ENCODE assay signal across 29 cellular contexts in the genomic region with DNA sequence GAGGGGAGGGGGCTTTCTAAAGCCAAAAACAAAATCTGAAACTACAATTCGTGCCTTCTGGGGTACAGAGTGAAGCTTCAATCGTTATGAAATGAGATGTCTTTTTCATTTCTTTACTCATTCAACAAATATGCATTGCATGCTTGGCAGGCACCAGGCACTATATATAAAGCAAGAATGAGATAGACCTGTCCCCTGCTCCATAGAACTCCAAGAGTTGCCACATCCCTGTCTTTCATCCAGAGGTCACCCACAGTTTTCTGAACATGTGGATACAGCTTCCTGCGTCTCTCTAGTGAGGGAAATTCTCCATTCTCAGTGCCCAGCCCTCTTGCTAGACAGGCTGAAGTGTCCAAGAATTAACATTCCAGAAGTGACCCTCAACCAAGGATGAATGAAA.
A peak's percentile ranks its signal among the peaks of the same experiment; 100 is the strongest.
DNase-seq lines count a peak whose midpoint lies in the region; TF ChIP-seq lines count a peak whose summit lies in the region.
"Had no signal": no experiment of that assay in that cellular context is flagged by ENCODE, and none has a peak within 500 bp of the region (broad histone marks: within the 10 kb centered on the region; RNA-seq: fewer than 3 reads in every experiment).

No MANE protein-coding gene starts in this region.

- H3K36me3 Mint-ChIP-seq in MCF 10A (ENCODE audit: insufficient read depth, unreplicated experiment): no peaks in the 10 kb centered on the region
- H3K36me3 Mint-ChIP-seq: activated naive CD8-positive, alpha-beta T cell treated with anti-CD3 and anti-CD28 coated beads, Interleukin-2, amount 10 ng/mL, durations not matched to agents 7 days and 5 days; CD8-positive, alpha-beta T cell; mesothelial cell of epicardium; naive B cell; type B pancreatic cell had no signal

- intact Hi-C loops in MCF 10A (cut with micrococcal nuclease) (no loop called here), breast epithelium (cut with DNase I; ENCODE audit: low total_unique reads) (no loop called here)

- H3K4me2 ChIP-seq in GM23248 (ENCODE audit: unreplicated experiment): no peak overlapping the region

- H3K4me1 ChIP-seq in breast epithelium (no peaks in the 10 kb centered on the region), GM23248 (ENCODE audit: insufficient read depth) (peaks cover 7% of the 10 kb centered on the region)
- H3K4me1 ChIP-seq: BE2C, gastroesophageal sphincter, left lung, prostate gland had no signal

- H3K9me3 ChIP-seq in breast epithelium: no peaks in the 10 kb centered on the region
- H3K9me3 ChIP-seq in GM23248 (ENCODE audit: low read depth): no peaks in the 10 kb centered on the region
- H3K9me3 ChIP-seq: BE2C, gastroesophageal sphincter, left lung, neutrophil, prostate gland had no signal

- H3K36me3 ChIP-seq in breast epithelium (no peaks in the 10 kb centered on the region), GM23248 (ENCODE audit: low read depth) (no peaks in the 10 kb centered on the region)
- H3K36me3 ChIP-seq: BE2C, gastroesophageal sphincter, left lung, neutrophil, prostate gland had no signal

- no peak overlapping the region for H2AFZ ChIP-seq in GM23248

- DNase-seq in MCF 10A (ENCODE audit: unreplicated experiment) (peak; percentile 34), breast epithelium (ENCODE audit: low spot score in 2 of 2) (no peak), GM23248 (peak; percentile 9), amniotic epithelial cell (ENCODE audit: low read depth) (peak; percentile 1), hepatic stellate cell (ENCODE audit: low spot score) (peak; percentile 2), NCI-H1436 treated with DMSO at 0.1 percent for 48 hours (lab: John Stamatoyannopoulos, UW) (no peak), MV-4-11 (lab: John Stamatoyannopoulos, UW) (no peak), GM13977 (ENCODE audit: low spot score) (no peak)
- DNase-seq: ACHN; activated gamma-delta T cell; activated naive CD8-positive, alpha-beta T cell treated with anti-CD3 and anti-CD28 coated beads, Interleukin-2, amount 10 ng/mL, durations not matched to agents 7 days and 5 days; activated T-cell treated with anti-CD3 and anti-CD28 coated beads, Interleukin-2, amount 50 U/mL, for 4 hours; BE2C; CD8-positive, alpha-beta T cell; HCEC 1CT; KG1; left lung; naive B cell; NCI-H146; NCI-H2107; NCI-H524 treated with DMSO at 0.1 percent for 48 hours; stimulated activated CD4-positive, alpha-beta T cell treated with anti-CD3 and anti-CD28 coated beads, Interleukin-4, amount 100 ng/mL, for 4 hours; T-helper 2 cell had no signal

- CTCF ChIA-PET in MCF 10A (lab: Yijun Ruan, JAX): interaction anchor here (0.6 to 1.1 kb wide), 3 partner anchors 26 to 59 kb away, joined by 3 to 5 read pairs (median 3); no protein-coding TSS in a partner anchor

- peaks cover 10% of the 10 kb centered on the region for H3K4me1 Mint-ChIP-seq in MCF 10A (ENCODE audit: insufficient read depth, unreplicated experiment)
- H3K4me1 Mint-ChIP-seq: activated naive CD8-positive, alpha-beta T cell treated with anti-CD3 and anti-CD28 coated beads, Interleukin-2, amount 10 ng/mL, durations not matched to agents 7 days and 5 days; mesothelial cell of epicardium; naive B cell had no signal

- H3K27ac ChIP-seq in breast epithelium (no peak overlapping the region), GM23248 (no peak overlapping the region)
- H3K27ac ChIP-seq: gastroesophageal sphincter, HL-60, left lung, neutrophil, prostate gland had no signal

- H3K4me3 Mint-ChIP-seq in MCF 10A (ENCODE audit: unreplicated experiment): no peak overlapping the region
- H3K4me3 Mint-ChIP-seq: activated naive CD8-positive, alpha-beta T cell treated with anti-CD3 and anti-CD28 coated beads, Interleukin-2, amount 10 ng/mL, durations not matched to agents 7 days and 5 days; activated T-cell treated with anti-CD3 and anti-CD28 coated beads, Interleukin-2, amount 50 U/mL, for 4 hours; CD8-positive, alpha-beta T cell; mesothelial cell of epicardium; naive B cell; type B pancreatic cell had no signal

- H3K27me3 Mint-ChIP-seq in MCF 10A (ENCODE audit: insufficient read depth, unreplicated experiment): no peaks in the 10 kb centered on the region

- POLR2A ChIA-PET in MCF 10A (lab: Yijun Ruan, JAX): interaction anchor here (0.7 kb wide), 1 partner anchor 1815 kb away, joined by 3 read pairs; no protein-coding TSS in a partner anchor

- no peaks in the 10 kb centered on the region for H3K79me2 ChIP-seq in GM23248 (ENCODE audit: insufficient read depth)

- H3F3A ChIP-seq in GM23248 (ENCODE audit: insufficient read depth): no peaks in the 10 kb centered on the region

- no peaks in the 10 kb centered on the region for H3K9me3 Mint-ChIP-seq in MCF 10A (ENCODE audit: unreplicated experiment)
- H3K9me3 Mint-ChIP-seq: activated naive CD8-positive, alpha-beta T cell treated with anti-CD3 and anti-CD28 coated beads, Interleukin-2, amount 10 ng/mL, durations not matched to agents 7 days and 5 days; activated T-cell treated with anti-CD3 and anti-CD28 coated beads, Interleukin-2, amount 50 U/mL, for 4 hours; CD8-positive, alpha-beta T cell; mesothelial cell of epicardium; naive B cell; type B pancreatic cell had no signal

- WGBS in GM23248 (ENCODE audit: low coverage in 1 of 2, low lambda C conversion rate in 2 of 2, missing lambda C conversion rate in 2 of 2), 2 experiments: 32 to 33% methylated on average over 3 of the region's 3 CpGs

- no peak for TF ChIP-seq POLR2A in breast epithelium (IDR thresholded peaks at IDR 0.05)

- no peak overlapping the region for H3K9ac ChIP-seq in GM23248

- BruUV-seq in MCF 10A (replicated peaks; lab: Mats Ljungman, UMichigan): no TSS peak

- no peaks in the 10 kb centered on the region for H4K20me1 ChIP-seq in GM23248 (ENCODE audit: insufficient read depth)

- H3K27ac Mint-ChIP-seq in MCF 10A (ENCODE audit: low read depth, unreplicated experiment): no peak overlapping the region
- H3K27ac Mint-ChIP-seq: activated naive CD8-positive, alpha-beta T cell treated with anti-CD3 and anti-CD28 coated beads, Interleukin-2, amount 10 ng/mL, durations not matched to agents 7 days and 5 days; CD8-positive, alpha-beta T cell; mesothelial cell of epicardium; naive B cell; type B pancreatic cell had no signal

- H3K27me3 ChIP-seq in breast epithelium (no peaks in the 10 kb centered on the region), GM23248 (replicated peaks; ENCODE audit: insufficient read depth) (no peaks in the 10 kb centered on the region)
- H3K27me3 ChIP-seq: BE2C, gastroesophageal sphincter, left lung, neutrophil had no signal

- TF ChIP-seq CTCF in MCF 10A (IDR thresholded peaks at IDR 0.05; ENCODE audit: unreplicated experiment) (no peak), breast epithelium (IDR thresholded peaks at IDR 0.05) (no peak), GM13977 (IDR thresholded peaks at IDR 0.05; ENCODE audit: extremely low read depth, insufficient read depth, missing control alignments) (no peak)

- in situ Hi-C loops in GM23248 (cut with MboI) (no loop called here), GM13977 (cut with MboI; ENCODE audit: low pct_unique_long_range_greater_than_20kb, low sequenced_read_pairs, unreplicated experiment) (no loop called here)

- H3K9me2 ChIP-seq in GM23248 (ENCODE audit: insufficient read depth): no peaks in the 10 kb centered on the region

- H3K4me3 ChIP-seq in breast epithelium: no peak overlapping the region
- H3K4me3 ChIP-seq in GM23248: no peak overlapping the region
- H3K4me3 ChIP-seq: gastroesophageal sphincter, left lung, prostate gland had no signal

Comparison
In these comparisons a context has a peak if more than half of its experiments do, and no peak if none do; other contexts are left out.
1. DNase-seq: peak in MCF 10A (single experiment), GM23248 (single experiment), amniotic epithelial cell (single experiment) and hepatic stellate cell (single experiment); none in breast epithelium (0 of 2), NCI-H1436 treated with DMSO at 0.1 percent for 48 hours (single experiment), MV-4-11 (single experiment) and GM13977 (single experiment).